12 cellular contexts compared by ENCODE assay signal in the genomic region with DNA sequence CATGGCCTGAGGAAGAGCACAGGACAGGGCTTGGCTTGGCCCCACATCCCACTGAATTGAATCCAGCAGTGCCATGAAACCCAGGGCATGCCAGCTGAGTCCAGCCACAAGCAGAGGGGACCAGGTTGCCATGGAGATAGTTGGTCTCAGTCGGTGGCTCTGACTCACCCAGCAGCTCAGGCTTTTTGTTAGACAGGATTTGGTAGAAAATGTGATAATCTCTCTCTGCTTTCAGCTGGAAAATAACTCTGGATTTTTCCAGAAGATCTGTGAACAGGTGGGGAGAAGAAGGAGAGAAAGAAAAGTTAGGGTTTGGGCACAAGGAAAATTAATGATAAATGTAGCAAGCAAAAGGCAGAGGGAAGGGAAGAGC. TPM values are rescaled to one million over a fixed set of nuclear protein-coding genes. Genes with fewer than 3 reads are reported as not detected.
DNase-seq lines count a peak whose midpoint lies in the region; ATAC-seq and TF ChIP-seq lines count a peak whose summit lies in the region.
"Had no signal": no experiment of that assay in that cellular context is flagged by ENCODE, and none has a peak within 500 bp of the region (broad histone marks: within the 10 kb centered on the region; RNA-seq: fewer than 3 reads in every experiment).

No MANE protein-coding gene starts in this region.

- no peaks in the 10 kb centered on the region for H3K27me3 ChIP-seq in sigmoid colon

- no peak for TF ChIP-seq POLR2A in sigmoid colon (IDR thresholded peaks at IDR 0.05)

- H3K36me3 ChIP-seq in sigmoid colon: no peaks in the 10 kb centered on the region

- H3K27ac ChIP-seq in sigmoid colon: no peak overlapping the region
- H3K27ac ChIP-seq: A549 had no signal

- 11 to 20% methylated on average over 1 of the region's 1 CpG for WGBS in sigmoid colon, 2 donors

- ATAC-seq in GM21367 (IDR thresholded peaks at IDR 0.05; ENCODE audit: unreplicated experiment): no peak
- ATAC-seq: A549 had no signal

- no peak overlapping the region for H3K4me3 ChIP-seq in sigmoid colon
- H3K4me3 ChIP-seq: A549 had no signal

- TF ChIP-seq EP300 in sigmoid colon (IDR thresholded peaks at IDR 0.05): no peak

- no peaks in the 10 kb centered on the region for H3K9me3 ChIP-seq in sigmoid colon
- H3K9me3 ChIP-seq: A549 had no signal

- peak; percentile 45 for DNase-seq in NCI-H1092 treated with DMSO at 0.1 percent for 48 hours (lab: John Stamatoyannopoulos, UW)
- no peak for DNase-seq in NCI-H1092 (lab: John Stamatoyannopoulos, UW)
- peak; percentile 24 for DNase-seq in NCI-H2196 treated with DMSO at 0.1 percent for 48 hours (lab: John Stamatoyannopoulos, UW; ENCODE audit: unreplicated experiment)
- peak in 40 of 42 donors; percentile 21 to 90 (median 62) for DNase-seq in head of caudate nucleus
- peak; percentile 48 for DNase-seq in sigmoid colon
- no peak for DNase-seq in NCI-H146 treated with DMSO at 0.1 percent for 48 hours (lab: John Stamatoyannopoulos, UW; ENCODE audit: unreplicated experiment)
- no peak for DNase-seq in DMS153 (lab: John Stamatoyannopoulos, UW)
- DNase-seq: effector memory CD4-positive, alpha-beta T cell; IMR-90; T-helper 9 cell had no signal

- TF ChIP-seq CTCF in sigmoid colon (IDR thresholded peaks at IDR 0.05): no peak

- no peaks in the 10 kb centered on the region for H3K4me1 ChIP-seq in sigmoid colon
- H3K4me1 ChIP-seq: A549 had no signal

- intact Hi-C loops in head of caudate nucleus (cut with DNase I) (no loop called here), sigmoid colon (cut with DNase I) (no loop called here)

RNA-seq across cellular contexts. Expression of a gene that starts 4.7 kb away (rescaled TPM):
- under 1 TPM in 2 of 4 donors, not detected in 2; under 0.01 to 0.14 TPM for total RNA-seq in sigmoid colon
- polyA plus RNA-seq in sigmoid colon: 10 to 100 TPM in 1 of 3 donors, 1 to 10 TPM in 1, under 1 TPM in 1; 0.28 to 11.6 (median 3.6) TPM
- total RNA-seq: IMR-90 had no signal
- polyA plus RNA-seq: A549, IMR-90 had no signal

RNA-seq across cellular contexts. Expression of a gene that starts 22.6 kb away (rescaled TPM):
- total RNA-seq in sigmoid colon: not detected
- 1 to 10 TPM; 1.5 to 4.9 (median 3.0) TPM for polyA plus RNA-seq in sigmoid colon
- total RNA-seq: IMR-90 had no signal
- polyA plus RNA-seq: A549, IMR-90 had no signal

RNA-seq across cellular contexts. Expression of a gene that starts 38.8 kb away (rescaled TPM):
- 10 to 100 TPM; 23.3 to 46.2 (median 42.7) TPM for total RNA-seq in sigmoid colon
- polyA plus RNA-seq in sigmoid colon: 10 to 100 TPM; 28.2 to 39.6 (median 28.7) TPM

RNA-seq across cellular contexts. Expression of a gene that starts 53.9 kb away (rescaled TPM):
- total RNA-seq in sigmoid colon: 1 to 10 TPM; 1.8 to 4.6 (median 3.8) TPM
- polyA plus RNA-seq in sigmoid colon: 1 to 10 TPM in 1 of 3 donors, not detected in 2; 1.2 TPM
- total RNA-seq: IMR-90 had no signal
- polyA plus RNA-seq: A549 had no signal

RNA-seq across cellular contexts. Expression of a gene that starts 58.1 kb away (rescaled TPM):
- not detected for total RNA-seq in sigmoid colon
- polyA plus RNA-seq in sigmoid colon: not detected
- total RNA-seq: IMR-90 had no signal
- polyA plus RNA-seq: A549, IMR-90 had no signal

Comparison
In these comparisons a context has a peak if more than half of its experiments do, and no peak if none do; other contexts are left out.
1. DNase-seq: peak in NCI-H1092 treated with DMSO at 0.1 percent for 48 hours (single experiment), NCI-H2196 treated with DMSO at 0.1 percent for 48 hours (single experiment), head of caudate nucleus (40 of 42) and sigmoid colon (single experiment); none in NCI-H1092 (single experiment), NCI-H146 treated with DMSO at 0.1 percent for 48 hours (single experiment) and DMS153 (single experiment).